In the genomic region with DNA sequence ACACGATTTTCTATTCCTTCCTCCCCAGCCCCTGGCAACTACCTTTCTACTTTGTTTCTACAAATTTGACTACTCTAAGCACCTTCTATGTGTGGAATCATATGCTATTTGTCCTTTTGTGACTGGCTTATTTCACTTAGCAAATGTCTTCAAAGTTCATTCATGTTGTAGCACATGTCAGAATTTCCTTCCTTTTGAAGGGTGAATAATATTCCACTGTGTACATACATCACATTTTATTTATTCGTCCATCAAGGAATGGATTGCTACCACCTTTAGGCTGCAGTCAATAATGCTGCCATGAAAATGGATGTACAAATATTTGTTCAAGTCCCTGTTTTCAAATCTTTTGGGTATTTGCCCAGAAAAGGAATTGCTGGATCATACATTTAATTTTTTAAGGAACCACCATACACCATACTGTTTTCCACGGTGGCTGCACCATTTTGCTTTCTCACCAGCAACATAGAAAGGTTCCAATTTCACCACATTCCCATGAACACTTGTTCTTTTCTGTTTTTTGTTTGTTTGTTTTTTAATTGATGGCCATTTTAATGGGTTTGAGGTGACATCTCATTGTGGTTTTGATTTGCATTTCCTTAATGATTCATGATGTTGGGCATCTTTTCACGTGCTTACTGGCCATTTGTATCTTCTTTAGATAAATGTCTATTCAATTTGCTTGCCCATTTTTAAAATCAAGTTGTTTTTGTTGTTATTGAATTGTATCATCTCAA, we compare ENCODE assay signal across 2 cellular contexts.
TF ChIP-seq lines count a peak whose summit lies in the region.

No MANE protein-coding gene starts in this region.

TF ChIP-seq in K562, 482 proteins besides CTCF, POLR2A, EP300 and RAD21:
- TF ChIP-seq, protein P1, sequence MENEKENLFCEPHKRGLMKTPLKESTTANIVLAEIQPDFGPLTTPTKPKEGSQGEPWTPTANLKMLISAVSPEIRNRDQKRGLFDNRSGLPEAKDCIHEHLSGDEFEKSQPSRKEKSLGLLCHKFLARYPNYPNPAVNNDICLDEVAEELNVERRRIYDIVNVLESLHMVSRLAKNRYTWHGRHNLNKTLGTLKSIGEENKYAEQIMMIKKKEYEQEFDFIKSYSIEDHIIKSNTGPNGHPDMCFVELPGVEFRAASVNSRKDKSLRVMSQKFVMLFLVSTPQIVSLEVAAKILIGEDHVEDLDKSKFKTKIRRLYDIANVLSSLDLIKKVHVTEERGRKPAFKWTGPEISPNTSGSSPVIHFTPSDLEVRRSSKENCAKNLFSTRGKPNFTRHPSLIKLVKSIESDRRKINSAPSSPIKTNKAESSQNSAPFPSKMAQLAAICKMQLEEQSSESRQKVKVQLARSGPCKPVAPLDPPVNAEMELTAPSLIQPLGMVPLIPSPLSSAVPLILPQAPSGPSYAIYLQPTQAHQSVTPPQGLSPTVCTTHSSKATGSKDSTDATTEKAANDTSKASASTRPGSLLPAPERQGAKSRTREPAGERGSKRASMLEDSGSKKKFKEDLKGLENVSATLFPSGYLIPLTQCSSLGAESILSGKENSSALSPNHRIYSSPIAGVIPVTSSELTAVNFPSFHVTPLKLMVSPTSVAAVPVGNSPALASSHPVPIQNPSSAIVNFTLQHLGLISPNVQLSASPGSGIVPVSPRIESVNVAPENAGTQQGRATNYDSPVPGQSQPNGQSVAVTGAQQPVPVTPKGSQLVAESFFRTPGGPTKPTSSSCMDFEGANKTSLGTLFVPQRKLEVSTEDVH (IDR thresholded peaks at IDR 0.05; ENCODE audit: low read depth, partially characterized antibody) = no peak
- peak; percentile 45 for TF ChIP-seq RBM25 (IDR thresholded peaks at IDR 0.05; ENCODE audit: low read depth, low read length, severe bottlenecking)
- TF ChIP-seq U2AF2 (optimal IDR thresholded peaks at IDR 0.05; ENCODE audit: low read depth, low read length) = no peak
- no peak for TF ChIP-seq MEIS2 (IDR thresholded peaks at IDR 0.05; ENCODE audit: partially characterized antibody)
- peak; percentile 51 for TF ChIP-seq ZNF146 (CRISPR knock-in tag; IDR thresholded peaks at IDR 0.05; ENCODE audit: unreplicated experiment)
TF ChIP-seq in K562: peak in this region for 2.

TF ChIP-seq in liver, 16 proteins besides CTCF, POLR2A, EP300 and RAD21:
- TF ChIP-seq GABPA (IDR thresholded peaks at IDR 0.05 in 1 of 2, conservative IDR thresholded peaks at IDR 0.05 in 1 of 2) = no peak
- no peak for TF ChIP-seq JUND (IDR thresholded peaks at IDR 0.05)
- TF ChIP-seq NR2F2 (IDR thresholded peaks at IDR 0.05) = no peak
- no peak for TF ChIP-seq FOXA2 (IDR thresholded peaks at IDR 0.05)
- TF ChIP-seq HNF4A (conservative IDR thresholded peaks at IDR 0.05) = no peak
- TF ChIP-seq, protein P2, sequence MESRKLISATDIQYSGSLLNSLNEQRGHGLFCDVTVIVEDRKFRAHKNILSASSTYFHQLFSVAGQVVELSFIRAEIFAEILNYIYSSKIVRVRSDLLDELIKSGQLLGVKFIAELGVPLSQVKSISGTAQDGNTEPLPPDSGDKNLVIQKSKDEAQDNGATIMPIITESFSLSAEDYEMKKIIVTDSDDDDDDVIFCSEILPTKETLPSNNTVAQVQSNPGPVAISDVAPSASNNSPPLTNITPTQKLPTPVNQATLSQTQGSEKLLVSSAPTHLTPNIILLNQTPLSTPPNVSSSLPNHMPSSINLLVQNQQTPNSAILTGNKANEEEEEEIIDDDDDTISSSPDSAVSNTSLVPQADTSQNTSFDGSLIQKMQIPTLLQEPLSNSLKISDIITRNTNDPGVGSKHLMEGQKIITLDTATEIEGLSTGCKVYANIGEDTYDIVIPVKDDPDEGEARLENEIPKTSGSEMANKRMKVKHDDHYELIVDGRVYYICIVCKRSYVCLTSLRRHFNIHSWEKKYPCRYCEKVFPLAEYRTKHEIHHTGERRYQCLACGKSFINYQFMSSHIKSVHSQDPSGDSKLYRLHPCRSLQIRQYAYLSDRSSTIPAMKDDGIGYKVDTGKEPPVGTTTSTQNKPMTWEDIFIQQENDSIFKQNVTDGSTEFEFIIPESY (IDR thresholded peaks at IDR 0.05) = no peak
- no peak for TF ChIP-seq SP1 (IDR thresholded peaks at IDR 0.05)
- TF ChIP-seq FOXA1 (IDR thresholded peaks at IDR 0.05) = no peak
